ENCODE assay signal across 6 cellular contexts in the genomic region with DNA sequence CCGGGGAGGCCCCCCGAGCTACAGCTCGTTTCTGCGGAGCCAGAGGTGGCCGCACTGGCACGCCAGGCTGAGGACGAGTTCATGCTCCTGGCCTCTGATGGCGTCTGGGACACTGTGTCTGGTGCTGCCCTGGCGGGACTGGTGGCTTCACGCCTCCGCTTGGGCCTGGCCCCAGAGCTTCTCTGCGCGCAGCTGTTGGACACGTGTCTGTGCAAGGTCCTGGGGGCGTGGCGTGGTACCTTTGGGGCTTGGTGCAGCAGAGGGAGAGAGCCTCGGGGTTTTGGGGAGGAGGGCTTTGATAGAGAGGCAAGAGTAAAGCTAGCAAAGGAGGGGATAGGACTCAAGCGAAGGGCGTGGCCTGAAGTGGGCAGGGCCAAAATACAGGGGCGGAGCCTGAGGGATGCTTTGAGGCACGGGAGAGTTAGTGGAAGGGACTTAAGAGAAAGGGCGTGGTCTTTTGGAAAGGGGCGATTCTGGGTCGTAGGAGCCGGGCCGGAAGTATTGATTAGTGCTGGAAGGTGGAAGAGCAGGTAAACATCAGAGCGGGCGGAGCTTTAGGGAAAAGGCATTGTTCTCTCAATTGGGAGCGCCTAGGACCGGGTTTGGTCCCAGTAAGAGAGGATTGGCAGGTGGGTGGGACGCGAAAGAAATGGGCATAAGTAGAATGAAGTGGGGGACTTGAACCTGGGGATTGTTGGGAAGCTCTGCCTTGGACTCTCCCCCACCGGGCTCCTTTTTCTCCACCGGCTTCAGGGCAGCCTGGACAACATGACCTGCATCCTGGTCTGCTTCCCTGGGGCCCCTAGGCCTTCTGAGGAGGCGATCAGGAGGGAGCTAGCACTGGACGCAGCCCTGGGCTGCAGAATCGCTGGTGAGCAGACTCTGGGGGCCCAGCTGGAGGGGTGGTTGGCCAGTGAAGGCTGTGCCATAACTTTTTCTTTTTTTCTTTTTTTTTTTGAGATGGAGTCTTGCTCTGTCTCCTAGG. TPM values are rescaled to one million over a fixed set of nuclear protein-coding genes. Genes with fewer than 3 reads are reported as not detected.
DNase-seq lines count a peak whose midpoint lies in the region; ATAC-seq and TF ChIP-seq lines count a peak whose summit lies in the region.

No MANE protein-coding gene starts in this region.

- peaks cover 34 to 82% (median 56%) of the 10 kb centered on the region in 10 experiments for H3K4me1 ChIP-seq in BLaER1 treated with 17β-estradiol and CSF1 and Interleukin-3, amounts not matched to agents 10 nM and 100 nM
- H3K4me1 ChIP-seq in adrenal gland (replicated peaks in 1 of 2) (peaks cover 19 to 20% of the 10 kb centered on the region in 2 donors), prostate gland (replicated peaks) (no peaks in the 10 kb centered on the region)

- H3K9me3 ChIP-seq in BLaER1 treated with 17β-estradiol and CSF1 and Interleukin-3, amounts not matched to agents 10 nM and 100 nM (replicated peaks in 1 of 11): peaks cover 0 to 9% (median 0%) of the 10 kb centered on the region in 11 experiments; a peak in 1 of 22 replicates
- H3K9me3 ChIP-seq in adrenal gland (replicated peaks in 1 of 3): no peaks in the 10 kb centered on the region
- H3K9me3 ChIP-seq in prostate gland: no peaks in the 10 kb centered on the region

- H3K4me1 Mint-ChIP-seq in nephron: peaks cover 28% of the 10 kb centered on the region

- ATAC-seq in GM18520 (IDR thresholded peaks at IDR 0.05; ENCODE audit: unreplicated experiment): no peak

- no peaks in the 10 kb centered on the region for H3K9me3 Mint-ChIP-seq in nephron

- intact Hi-C loops in adrenal gland (cut with DNase I): no loop called here
- intact Hi-C loops in prostate gland (cut with DNase I): no loop called here

- H3K27me3 Mint-ChIP-seq in nephron (ENCODE audit: low read depth): peaks cover 67% of the 10 kb centered on the region

- peak; percentile 86 for DNase-seq in NCI-H146 treated with DMSO at 0.1 percent for 48 hours (lab: John Stamatoyannopoulos, UW; ENCODE audit: unreplicated experiment)
- DNase-seq in adrenal gland: peak in 4 of 7 donors; percentile 41 to 65 (median 50)
- no peak for DNase-seq in prostate gland (ENCODE audit: low spot score)

- H3K36me3 Mint-ChIP-seq in nephron (ENCODE audit: low read depth): no peaks in the 10 kb centered on the region

- H3K27me3 ChIP-seq in BLaER1 treated with 17β-estradiol and CSF1 and Interleukin-3, amounts not matched to agents 10 nM and 100 nM: peaks cover 43 to 66% (median 58%) of the 10 kb centered on the region in 11 experiments
- H3K27me3 ChIP-seq in adrenal gland (no peaks in the 10 kb centered on the region), prostate gland (replicated peaks; ENCODE audit: insufficient read depth) (no peaks in the 10 kb centered on the region)

- H3K4me3 ChIP-seq in BLaER1 treated with 17β-estradiol and CSF1 and Interleukin-3, amounts not matched to agents 10 nM and 100 nM: peak overlapping the region in 7 of 10 experiments; percentile 21 to 89 (median 46); a peak in 8 of 20 replicates
- H3K4me3 ChIP-seq in adrenal gland (peak overlapping the region in 1 of 4 donors; percentile 17), prostate gland (no peak overlapping the region)

- H3K4me3 Mint-ChIP-seq in nephron: peak overlapping the region; percentile 30 to 50 (median 33)

- H3K36me3 ChIP-seq in BLaER1 treated with 17β-estradiol and CSF1 and Interleukin-3, amounts not matched to agents 10 nM and 100 nM: peaks cover 0 to 6% (median 0%) of the 10 kb centered on the region in 11 experiments; a peak in 4 of 22 replicates
- no peaks in the 10 kb centered on the region for H3K36me3 ChIP-seq in adrenal gland (replicated peaks in 1 of 2)
- H3K36me3 ChIP-seq in prostate gland: no peaks in the 10 kb centered on the region

- WGBS in adrenal gland, 4 donors: 9 to 13% (median 11%) methylated on average over 28 to 37 of the region's 37 CpGs
- 9% methylated on average over 36 of the region's 37 CpGs for WGBS in prostate gland

- H4K20me1 ChIP-seq in BLaER1 treated with 17β-estradiol and CSF1 and Interleukin-3, amounts not matched to agents 10 nM and 100 nM: peaks cover 0 to 36% (median 19%) of the 10 kb centered on the region in 11 experiments; a peak in 13 of 22 replicates

- H3K27ac ChIP-seq in BLaER1 treated with 17β-estradiol and CSF1 and Interleukin-3, amounts not matched to agents 10 nM and 100 nM: no peak overlapping the region
- H3K27ac ChIP-seq in adrenal gland (no peak overlapping the region), prostate gland (no peak overlapping the region)

- no peak overlapping the region for H3K9ac ChIP-seq in BLaER1 treated with 17β-estradiol and CSF1 and Interleukin-3, amounts not matched to agents 10 nM and 100 nM

- TF ChIP-seq CTCF in adrenal gland (IDR thresholded peaks at IDR 0.05): no peak
- TF ChIP-seq CTCF in nephron (IDR thresholded peaks at IDR 0.05; ENCODE audit: unreplicated experiment in 3 of 3): no peak
- TF ChIP-seq CTCF in prostate gland (IDR thresholded peaks at IDR 0.05): no peak

- no peak for TF ChIP-seq POLR2A in adrenal gland (IDR thresholded peaks at IDR 0.05)
- no peak for TF ChIP-seq POLR2A in prostate gland (IDR thresholded peaks at IDR 0.05)

- peak overlapping the region; percentile 76 to 100 (median 97) for H3K4me2 ChIP-seq in BLaER1 treated with 17β-estradiol and CSF1 and Interleukin-3, amounts not matched to agents 10 nM and 100 nM

- no peak overlapping the region for H3K27ac Mint-ChIP-seq in nephron

RNA-seq across cellular contexts. Expression of gene PPM1N, which starts 1.2 kb away (rescaled TPM):
- total RNA-seq in adrenal gland: 1 to 10 TPM in 6 of 8 donors, not detected in 2; 1.2 to 2.5 (median 1.7) TPM
- 1 to 10 TPM in 2 of 3 donors, under 1 TPM in 1; 0.99 to 3.7 (median 1.7) TPM for polyA plus RNA-seq in adrenal gland
- 1 to 10 TPM in 1 of 2 donors, under 1 TPM in 1; 0.36 to 1.8 TPM for total RNA-seq in prostate gland

RNA-seq across cellular contexts. Expression of gene RTN2, which starts 2.6 kb away (rescaled TPM):
- total RNA-seq in adrenal gland (10 to 100 TPM in 7 of 8 donors, 1 to 10 TPM in 1; 8.6 to 65.8 (median 20.7) TPM), prostate gland (10 to 100 TPM in 1 of 2 donors, 1 to 10 TPM in 1; 7.2 to 19.7 TPM)
- polyA plus RNA-seq in adrenal gland: 10 to 100 TPM in 1 of 3 donors, 1 to 10 TPM in 2; 4.8 to 11.8 (median 7.4) TPM

RNA-seq across cellular contexts. Expression of gene VASP, which starts 7.8 kb away (rescaled TPM):
- 100 to 1,000 TPM in 2 of 8 donors, 10 to 100 TPM in 6; 41.4 to 118 (median 68.8) TPM for total RNA-seq in adrenal gland
- 10 to 100 TPM; 30.2 to 96.2 (median 62.9) TPM for polyA plus RNA-seq in adrenal gland
- total RNA-seq in prostate gland: 100 to 1,000 TPM in 1 of 2 donors, 10 to 100 TPM in 1; 82.7 to 119 TPM

RNA-seq across cellular contexts. Expression of gene FOSB, which starts 31.7 kb away (rescaled TPM):
- total RNA-seq in adrenal gland (10 to 100 TPM in 1 of 8 donors, 1 to 10 TPM in 7; 1.0 to 21.7 (median 2.8) TPM), prostate gland (1 to 10 TPM; 2.5 to 6.4 TPM)
- polyA plus RNA-seq in adrenal gland: 10 to 100 TPM in 1 of 3 donors, 1 to 10 TPM in 1, under 1 TPM in 1; 0.95 to 11.1 (median 4.3) TPM

Comparison
In these comparisons a context has a peak if more than half of its experiments do, and no peak if none do; other contexts are left out.
1. H3K4me3 ChIP-seq: peak in BLaER1 treated with 17β-estradiol and CSF1 and Interleukin-3, amounts not matched to agents 10 nM and 100 nM (7 of 10); none in prostate gland (0 of 2).